12 cellular contexts compared by ENCODE assay signal in genomic region chr4:138190452-138190858, GRCh38. TPM values are rescaled to one million over a fixed set of nuclear protein-coding genes. Genes with fewer than 3 reads are reported as not detected.
A peak's percentile ranks its signal among the peaks of the same experiment; 100 is the strongest.
DNase-seq lines count a peak whose midpoint lies in the region; ATAC-seq and TF ChIP-seq lines count a peak whose summit lies in the region.
"Had no signal": no experiment of that assay in that cellular context is flagged by ENCODE, and none has a peak within 500 bp of the region (broad histone marks: within the 10 kb centered on the region; RNA-seq: fewer than 3 reads in every experiment).

No MANE protein-coding gene starts in this region.

- ATAC-seq in GM18873 (IDR thresholded peaks at IDR 0.05; ENCODE audit: low FRiP score, unreplicated experiment) (peak; percentile 99), HG02678 (IDR thresholded peaks at IDR 0.05; ENCODE audit: unreplicated experiment) (peak; percentile 99)
- ATAC-seq in naive thymus-derived CD4-positive, alpha-beta T cell, result peak; percentile 70
- ATAC-seq: natural killer cell treated with Interleukin-12 subunit alpha and Interleukin-12 subunit beta and Interleukin-15 and Interleukin-18, amount 100 ng/mL, for 72 hours had no signal

- no peaks in the 10 kb centered on the region for H3K27me3 ChIP-seq in naive thymus-derived CD4-positive, alpha-beta T cell (ENCODE audit: control insufficient read depth in 2 of 2, insufficient read depth in 2 of 2, low read length in 2 of 2)
- H3K27me3 ChIP-seq in tibial artery, result no peaks in the 10 kb centered on the region

- peak overlapping the region; percentile 12 to 24 (median 17) for H3K27ac Mint-ChIP-seq in IgD-negative memory B cell
- H3K27ac Mint-ChIP-seq in naive thymus-derived CD4-positive, alpha-beta T cell, result no peak overlapping the region
- H3K27ac Mint-ChIP-seq: natural killer cell treated with Interleukin-12 subunit alpha and Interleukin-12 subunit beta and Interleukin-15 and Interleukin-18, amount 100 ng/mL, for 72 hours had no signal

- H3K4me1 ChIP-seq in naive thymus-derived CD4-positive, alpha-beta T cell (ENCODE audit: control insufficient read depth in 2 of 2, insufficient read depth in 2 of 2, low read length in 2 of 2), result no peaks in the 10 kb centered on the region
- H3K4me1 ChIP-seq in tibial artery, result no peaks in the 10 kb centered on the region

- H3K36me3 ChIP-seq in naive thymus-derived CD4-positive, alpha-beta T cell (ENCODE audit: control insufficient read depth in 2 of 3, insufficient read depth in 3 of 3, low read length in 3 of 3), result no peaks in the 10 kb centered on the region
- no peaks in the 10 kb centered on the region for H3K36me3 ChIP-seq in tibial artery

- H3K27me3 Mint-ChIP-seq in IgD-negative memory B cell, result peaks cover 2% of the 10 kb centered on the region
- H3K27me3 Mint-ChIP-seq in naive thymus-derived CD4-positive, alpha-beta T cell, result peaks cover 0 to 6% (median 0%) of the 10 kb centered on the region in 5 donors
- H3K27me3 Mint-ChIP-seq: natural killer cell treated with Interleukin-12 subunit alpha and Interleukin-12 subunit beta and Interleukin-15 and Interleukin-18, amount 100 ng/mL, for 72 hours had no signal

- TF ChIP-seq CTCF in tibial artery (IDR thresholded peaks at IDR 0.05), result no peak

- CTCF ChIA-PET in naive thymus-derived CD4-positive, alpha-beta T cell (lab: Charles Lee), result no interaction called here

- POLR2A ChIA-PET in naive thymus-derived CD4-positive, alpha-beta T cell (lab: Charles Lee), result no interaction called here

- H3K4me1 Mint-ChIP-seq in IgD-negative memory B cell, result peaks cover 11 to 22% (median 18%) of the 10 kb centered on the region in 3 donors
- H3K4me1 Mint-ChIP-seq in naive thymus-derived CD4-positive, alpha-beta T cell, result peaks cover 0 to 4% (median 0%) of the 10 kb centered on the region in 7 donors

- intact Hi-C loops in naive thymus-derived CD4-positive, alpha-beta T cell (cut with micrococcal nuclease), result no loop called here
- intact Hi-C loops in tibial artery (cut with DNase I; ENCODE audit: low total_unique reads), result no loop called here

- peaks cover 2% of the 10 kb centered on the region for H3K36me3 Mint-ChIP-seq in IgD-negative memory B cell
- H3K36me3 Mint-ChIP-seq in naive thymus-derived CD4-positive, alpha-beta T cell, result peaks cover 0 to 3% (median 0%) of the 10 kb centered on the region in 5 donors
- H3K36me3 Mint-ChIP-seq: natural killer cell treated with Interleukin-12 subunit alpha and Interleukin-12 subunit beta and Interleukin-15 and Interleukin-18, amount 100 ng/mL, for 72 hours had no signal

- no peak overlapping the region for H3K4me3 ChIP-seq in naive thymus-derived CD4-positive, alpha-beta T cell (ENCODE audit: low read length)
- no peak overlapping the region for H3K4me3 ChIP-seq in tibial artery

- H3K9me3 Mint-ChIP-seq in IgD-negative memory B cell, result no peaks in the 10 kb centered on the region
- peaks cover 0 to 3% (median 0%) of the 10 kb centered on the region in 11 donors for H3K9me3 Mint-ChIP-seq in naive thymus-derived CD4-positive, alpha-beta T cell

- no peak for DNase-seq in naive thymus-derived CD4-positive, alpha-beta T cell
- no peak for DNase-seq in iPS-NIHi7 (ENCODE audit: extremely low spot score)
- DNase-seq in tibial artery, result no peak
- DNase-seq in cerebellar cortex (ENCODE audit: low spot score), result no peak
- DNase-seq in HUDEP-2 (lab: John Stamatoyannopoulos, UW; ENCODE audit: unreplicated experiment in 76 of 76), result no peak
- DNase-seq: amygdala, foreskin fibroblast, NCI-H1105 had no signal

- H3K4me3 Mint-ChIP-seq in IgD-negative memory B cell, result peak overlapping the region in 2 of 4 donors; percentile 0 to 2
- H3K4me3 Mint-ChIP-seq in naive thymus-derived CD4-positive, alpha-beta T cell, result no peak overlapping the region
- H3K4me3 Mint-ChIP-seq: natural killer cell treated with Interleukin-12 subunit alpha and Interleukin-12 subunit beta and Interleukin-15 and Interleukin-18, amount 100 ng/mL, for 72 hours had no signal

- no peaks in the 10 kb centered on the region for H3K9me3 ChIP-seq in naive thymus-derived CD4-positive, alpha-beta T cell (ENCODE audit: control insufficient read depth in 2 of 3, low read length in 3 of 3)
- no peaks in the 10 kb centered on the region for H3K9me3 ChIP-seq in tibial artery

- no peak overlapping the region for H3K27ac ChIP-seq in naive thymus-derived CD4-positive, alpha-beta T cell (ENCODE audit: low read depth, low read length)
- H3K27ac ChIP-seq in tibial artery, result no peak overlapping the region

RNA-seq across cellular contexts. Expression of gene SLC7A11, which starts 51.7 kb away (rescaled TPM):
- 0.04 TPM for polyA plus RNA-seq in IgD-negative memory B cell
- 1 to 10 TPM in 2 of 5 experiments, under 1 TPM in 3; 0.21 to 2.8 (median 0.54) TPM for total RNA-seq in naive thymus-derived CD4-positive, alpha-beta T cell
- polyA plus RNA-seq in naive thymus-derived CD4-positive, alpha-beta T cell, result not detected

Comparison
In these comparisons a context has a peak if more than half of its experiments do, and no peak if none do; other contexts are left out.
1. H3K27ac Mint-ChIP-seq: peak in IgD-negative memory B cell (3 of 3); none in naive thymus-derived CD4-positive, alpha-beta T cell (0 of 9).
2. Peak in every context shown above with its lines, with median percentiles within 50 percentile points of each other: ATAC-seq.